In the genomic region with DNA sequence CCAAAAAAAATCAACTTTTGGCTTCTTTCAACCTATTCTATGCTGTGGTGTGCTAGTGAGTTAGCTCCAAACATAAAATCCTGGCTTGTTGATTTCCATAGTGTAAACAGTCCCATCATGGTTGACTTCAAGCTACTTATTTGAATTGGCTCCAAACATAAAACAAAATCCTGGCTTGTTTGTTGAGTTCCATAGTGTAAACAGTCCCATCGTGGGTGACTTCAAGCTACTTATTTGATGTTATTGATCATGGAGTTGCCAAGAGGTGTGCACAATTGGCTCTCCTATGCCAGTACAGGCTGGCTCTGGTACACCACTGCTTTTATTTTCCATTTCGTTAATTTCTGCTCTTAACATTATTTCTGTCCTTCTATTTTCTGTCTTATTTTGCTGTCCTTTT, we compare ENCODE assay signal across 20 cellular contexts. TPM values are rescaled to one million over a fixed set of nuclear protein-coding genes. Genes with fewer than 3 reads are reported as not detected.
DNase-seq lines count a peak whose midpoint lies in the region; ATAC-seq and TF ChIP-seq lines count a peak whose summit lies in the region.
"Had no signal": no experiment of that assay in that cellular context is flagged by ENCODE, and none has a peak within 500 bp of the region (broad histone marks: within the 10 kb centered on the region; RNA-seq: fewer than 3 reads in every experiment).

No MANE protein-coding gene starts in this region.

- no peaks in the 10 kb centered on the region for H4K20me1 ChIP-seq in mammary epithelial cell (ENCODE audit: insufficient read depth, low read length)

- no peak for ATAC-seq in GM18870 (IDR thresholded peaks at IDR 0.05; ENCODE audit: unreplicated experiment)
- ATAC-seq in left colon = no peak
- no peak for ATAC-seq in left ventricle myocardium superior
- ATAC-seq: esophagus mucosa; naive thymus-derived CD4-positive, alpha-beta T cell; stimulated activated naive CD8-positive, alpha-beta T cell treated with anti-CD3 and anti-CD28 coated beads, Interleukin-15, amount 100 ng/mL, for 72 hours had no signal

- no peak overlapping the region for H3K4me3 ChIP-seq in ACC112 (ENCODE audit: low read depth, low read length)
- H3K4me3 ChIP-seq in mammary epithelial cell (replicated peaks in 1 of 3; ENCODE audit: insufficient read depth in 1 of 3, low read depth in 2 of 3, low read length in 3 of 3) = no peak overlapping the region
- H3K4me3 ChIP-seq: ovary, right atrium auricular region, tibial artery had no signal

- peaks cover 7% of the 10 kb centered on the region; the same call in 1 of the 2 replicates for H3K36me3 ChIP-seq in ACC112 (ENCODE audit: insufficient read depth, low read length)
- peaks cover 7% of the 10 kb centered on the region for H3K36me3 ChIP-seq in mammary epithelial cell (ENCODE audit: insufficient read depth, low read length)
- H3K36me3 ChIP-seq: ovary had no signal

- no TSS peak for BruUV-seq in mammary epithelial cell (replicated peaks; lab: Mats Ljungman, UMichigan)

- TF ChIP-seq CTCF in 22Rv1 (IDR thresholded peaks at IDR 0.05) = no peak
- TF ChIP-seq CTCF in mammary epithelial cell (conservative IDR thresholded peaks at IDR 0.05 in 1 of 2, IDR thresholded peaks at IDR 0.05 in 1 of 2; ENCODE audit: extremely low read depth in 1 of 2, insufficient read depth in 1 of 2, low read depth in 1 of 2, low read length in 2 of 2) = no peak

- no peaks in the 10 kb centered on the region for H3K9me3 ChIP-seq in mammary epithelial cell (replicated peaks; ENCODE audit: insufficient read depth, low read length)
- H3K9me3 ChIP-seq: ovary, right atrium auricular region, tibial artery had no signal

- H2AFZ ChIP-seq in ACC112 (ENCODE audit: low read length, unreplicated experiment) (peak overlapping the region; percentile 14), mammary epithelial cell (ENCODE audit: low read depth, low read length) (no peak overlapping the region)

- in situ Hi-C loops in mammary epithelial cell (cut with MboI; ENCODE audit: low sequenced_read_pairs in 2 of 2) = no loop called here

- H3K27me3 ChIP-seq in ACC112 (ENCODE audit: insufficient read depth, low read length) (no peaks in the 10 kb centered on the region), mammary epithelial cell (ENCODE audit: insufficient read depth, low read length) (no peaks in the 10 kb centered on the region)
- H3K27me3 ChIP-seq: ovary, right atrium auricular region, tibial artery had no signal

- dilution Hi-C loops in mammary epithelial cell (cut with HindIII; ENCODE audit: low sequenced_read_pairs) = no loop called here

- H3K27ac ChIP-seq in 22Rv1 (peak overlapping the region; percentile 96), ACC112 (ENCODE audit: low read depth, low read length) (no peak overlapping the region), mammary epithelial cell (ENCODE audit: insufficient read depth, low read depth, low read length) (peak overlapping the region; percentile 88)
- H3K27ac ChIP-seq: ovary, right atrium auricular region, tibial artery had no signal

- 44% methylated on average over 2 of the region's 2 CpGs for WGBS in mammary epithelial cell (ENCODE audit: low coverage, missing lambda C conversion rate)

- H3K4me1 ChIP-seq in ACC112 (ENCODE audit: control insufficient read depth, insufficient read depth, low read length, unreplicated experiment) (peaks cover 28% of the 10 kb centered on the region), mammary epithelial cell (ENCODE audit: insufficient read depth, low read length) (peaks cover 14% of the 10 kb centered on the region)

- intact Hi-C loops in mammary epithelial cell (cut with micrococcal nuclease) = loop anchor here (5.0 kb wide), 1 partner anchor 59 kb away; no protein-coding TSS in a partner anchor
- intact Hi-C loops in left colon (cut with DNase I, micrococcal nuclease) = no loop called here
- intact Hi-C loops in left ventricle myocardium superior (cut with micrococcal nuclease) = no loop called here

- peak overlapping the region; percentile 0 for H3K4me2 ChIP-seq in mammary epithelial cell (ENCODE audit: insufficient read depth, low read depth, low read length)

- DNase-seq in NCI-H345 (lab: John Stamatoyannopoulos, UW) = peak; percentile 60
- no peak for DNase-seq in mammary epithelial cell
- no peak for DNase-seq in left colon
- DNase-seq in left ventricle myocardium superior = no peak
- DNase-seq: activated naive CD8-positive, alpha-beta T cell treated with anti-CD3 and anti-CD28 coated beads, Interleukin-2, amount 10 ng/mL, durations not matched to agents 7 days and 5 days; AML-193; DMS79 treated with DMSO at 0.1 percent for 48 hours; effector CD8-positive, alpha-beta T cell; naive thymus-derived CD4-positive, alpha-beta T cell; NCI-H1092; NCI-H2029 treated with DMSO at 0.1 percent for 48 hours; NCI-H446 treated with DMSO at 0.1 percent for 48 hours; ovary; stimulated activated naive CD8-positive, alpha-beta T cell treated with anti-CD3 and anti-CD28 coated beads, Interleukin-15, amount 100 ng/mL, for 72 hours; tibial artery had no signal

- CTCF ChIA-PET in mammary epithelial cell (lab: Charles Lee; ENCODE audit: low non-redundant PET) = interaction anchor here (0.6 kb wide), 1 partner anchor 183 kb away, joined by 6 read pairs; no protein-coding TSS in a partner anchor

- no peak overlapping the region for H3K9ac ChIP-seq in mammary epithelial cell (ENCODE audit: insufficient read depth, low read length)

- peaks cover 30% of the 10 kb centered on the region for H3K79me2 ChIP-seq in ACC112 (ENCODE audit: control insufficient read depth, insufficient read depth, low read length, unreplicated experiment)
- peaks cover 40% of the 10 kb centered on the region for H3K79me2 ChIP-seq in mammary epithelial cell (ENCODE audit: insufficient read depth, low read length)

RNA-seq across cellular contexts. Expression of a gene that starts 1.8 kb away (rescaled TPM):
- total RNA-seq in mammary epithelial cell = 10 to 100 TPM; 10.3 to 43.4 TPM
- polyA plus RNA-seq in mammary epithelial cell = 26.0 TPM
- polyA minus RNA-seq in mammary epithelial cell = 6.5 TPM
- 10 to 100 TPM; 29.7 to 35.6 TPM for total RNA-seq in left colon
- total RNA-seq in left ventricle myocardium superior = 38.2 TPM
